18 cellular contexts compared by ENCODE assay signal in genomic region chr4:41526628-41527027, GRCh38. TPM values are rescaled to one million over a fixed set of nuclear protein-coding genes. Genes with fewer than 3 reads are reported as not detected.
DNase-seq lines count a peak whose midpoint lies in the region; ATAC-seq, FAIRE-seq and TF ChIP-seq lines count a peak whose summit lies in the region.
"Had no signal": no experiment of that assay in that cellular context is flagged by ENCODE, and none has a peak within 500 bp of the region (broad histone marks: within the 10 kb centered on the region; RNA-seq: fewer than 3 reads in every experiment).

No MANE protein-coding gene starts in this region.

- H3K36me3 ChIP-seq in PC-3 (ENCODE audit: low read depth, low read length) (no peaks in the 10 kb centered on the region), H1 (ENCODE audit: control insufficient read depth in 2 of 4, insufficient read depth in 4 of 4, low read length in 3 of 4) (no peaks in the 10 kb centered on the region)

- H2BK20ac ChIP-seq in H1 (ENCODE audit: low read length): peak overlapping the region; percentile 44; the same call in 1 of the 2 replicates

- ATAC-seq in PC-3 (peak; percentile 42), GM19328 (IDR thresholded peaks at IDR 0.05; ENCODE audit: unreplicated experiment) (no peak)

- TF ChIP-seq CTCF in PC-3 (conservative IDR thresholded peaks at IDR 0.05; ENCODE audit: low read depth, low read length) (no peak), H1 (IDR thresholded peaks at IDR 0.05; ENCODE audit: control extremely low read depth in 1 of 3, insufficient read depth in 1 of 3, low read depth in 1 of 3, low read length in 3 of 3) (no peak)

- H3K4me2 ChIP-seq in PC-3 (ENCODE audit: low read length) (no peak overlapping the region), H1 (ENCODE audit: insufficient read depth in 1 of 2, low read depth in 2 of 2, low read length in 2 of 2) (no peak overlapping the region)

- no peaks in the 10 kb centered on the region for H3F3A ChIP-seq in PC-3 (ENCODE audit: low read length, unreplicated experiment)

- no peak overlapping the region for H2AFZ ChIP-seq in PC-3 (ENCODE audit: low read length)
- H2AFZ ChIP-seq in H1 (ENCODE audit: low read length): no peak overlapping the region

- no peak overlapping the region for H3K9ac ChIP-seq in PC-3 (ENCODE audit: low read length)
- H3K9ac ChIP-seq in H1 (replicated peaks in 1 of 4; ENCODE audit: extremely low read depth in 1 of 4, low read depth in 3 of 4, low read length in 3 of 4): no peak overlapping the region

- H2AK5ac ChIP-seq in H1 (ENCODE audit: low read depth, low read length): peak overlapping the region; percentile 89; the same call in 1 of the 2 replicates

- H2BK15ac ChIP-seq in H1 (ENCODE audit: low read length): no peak overlapping the region; the same call in 1 of the 2 replicates

- H3K18ac ChIP-seq in H1 (ENCODE audit: extremely low read depth, low read length): peak overlapping the region; percentile 42; the same call in 1 of the 2 replicates

- FAIRE-seq in H1 (lab: Jason Lieb, UNC): no peak
- FAIRE-seq: GM19239 had no signal

- peak overlapping the region; percentile 57 for H3K23ac ChIP-seq in H1 (ENCODE audit: insufficient read length)

- no peak overlapping the region for H4K8ac ChIP-seq in H1 (ENCODE audit: extremely low read depth, insufficient read depth, low read length)

- BruUV-seq in PC-3 (replicated peaks; lab: Mats Ljungman, UMichigan): no TSS peak

- H3K9me3 ChIP-seq in PC-3 (ENCODE audit: low read length) (no peaks in the 10 kb centered on the region), H1 (ENCODE audit: insufficient read depth in 2 of 2, low read depth in 1 of 2, low read length in 1 of 2) (no peaks in the 10 kb centered on the region)

- peak; percentile 41 for DNase-seq in EH (ENCODE audit: low read depth)
- DNase-seq in PC-3: peak; percentile 25
- DNase-seq in H1 (ENCODE audit: low read depth in 1 of 2, low spot score in 2 of 2): no peak
- peak; percentile 50 for DNase-seq in pons (ENCODE audit: low spot score)
- no peak for DNase-seq in DMS 273 treated with DMSO at 0.1 percent for 48 hours (lab: John Stamatoyannopoulos, UW)
- DNase-seq in stimulated activated CD4-positive, alpha-beta T cell treated with anti-CD3 and anti-CD28 coated beads, Interleukin-4, amount 100 ng/mL, for 1 hour: no peak
- no peak for DNase-seq in anterior cingulate cortex (lab: John Stamatoyannopoulos, UW)
- DNase-seq: C1 segment of cervical spinal cord, DMS153, HCEC 1CT, KG1, NCI-H1436, NCI-H2029 treated with DMSO at 0.1 percent for 48 hours, NCI-H510A, NCI-H774 had no signal

- no peak overlapping the region for H3K14ac ChIP-seq in H1 (ENCODE audit: insufficient read length)

- no peaks in the 10 kb centered on the region for H3K4me1 ChIP-seq in PC-3 (ENCODE audit: insufficient read depth, low read length)
- peaks cover 0 to 6% (median 3%) of the 10 kb centered on the region in 4 experiments; a peak in 3 of 7 replicates for H3K4me1 ChIP-seq in H1 (replicated peaks in 1 of 4; ENCODE audit: control insufficient read depth in 3 of 4, insufficient read depth in 4 of 4, low read length in 3 of 4)

- H3K27me3 ChIP-seq in PC-3 (ENCODE audit: low read length) (no peaks in the 10 kb centered on the region), H1 (replicated peaks in 1 of 4; ENCODE audit: control insufficient read depth in 3 of 4, extremely low read depth in 1 of 4, insufficient read depth in 3 of 4, low read length in 3 of 4) (no peaks in the 10 kb centered on the region)

- H3K4me3 ChIP-seq in PC-3 (ENCODE audit: low read length) (no peak overlapping the region), H1 (ENCODE audit: extremely low read depth in 1 of 4, insufficient read depth in 2 of 4, low read depth in 3 of 4, low read length in 4 of 4) (no peak overlapping the region)
- H3K4me3 ChIP-seq: SK-N-MC had no signal

- CTCF ChIA-PET in PC-3 (lab: Charles Lee): no interaction called here
- CTCF ChIA-PET in H1 (lab: Charles Lee; ENCODE audit: partially characterized antibody): no interaction called here

- TF ChIP-seq POLR2A in H1 (IDR thresholded peaks at IDR 0.05; ENCODE audit: control extremely low read depth in 1 of 2, low read depth in 2 of 2, low read length in 2 of 2): no peak

- TF ChIP-seq EP300 in H1 (IDR thresholded peaks at IDR 0.05; ENCODE audit: borderline replicate concordance in 1 of 2, low read depth in 2 of 2, low read length in 2 of 2): no peak

- H2BK120ac ChIP-seq in H1 (replicated peaks; ENCODE audit: low read depth, low read length): no peak overlapping the region

- H3K4ac ChIP-seq in H1 (replicated peaks; ENCODE audit: insufficient read length, low read depth, low read length): no peak overlapping the region

- H3K79me2 ChIP-seq in PC-3 (ENCODE audit: low read length): no peaks in the 10 kb centered on the region
- no peaks in the 10 kb centered on the region for H3K79me2 ChIP-seq in H1 (ENCODE audit: control insufficient read depth in 1 of 2, insufficient read depth in 2 of 2, low read length in 2 of 2)

- H3K27ac ChIP-seq in PC-3 (ENCODE audit: low read length) (no peak overlapping the region), H1 (ENCODE audit: low read depth, low read length) (no peak overlapping the region)
- H3K27ac ChIP-seq: SK-N-MC had no signal

- H4K20me1 ChIP-seq in PC-3 (ENCODE audit: low read length): no peaks in the 10 kb centered on the region
- no peaks in the 10 kb centered on the region for H4K20me1 ChIP-seq in H1 (replicated peaks in 1 of 2; ENCODE audit: control insufficient read depth in 1 of 2, insufficient read depth in 2 of 2, low read length in 2 of 2)

- WGBS in H1 (ENCODE audit: extremely low coverage in 1 of 2, insufficient coverage in 1 of 2, insufficient read length in 1 of 2, insufficient replicate concordance in 2 of 2, low coverage in 1 of 2, low lambda C conversion rate in 2 of 2, missing lambda C conversion rate in 1 of 2), 2 experiments: 93% methylated on average over 2 of the region's 2 CpGs; no CpG with 5 or more reads in 1 of the 2 experiments

- peaks cover 2% of the 10 kb centered on the region; the same call in 1 of the 2 replicates for H3K23me2 ChIP-seq in H1 (ENCODE audit: low read depth, low read length)

- intact Hi-C loops in PC-3 (cut with micrococcal nuclease): no loop called here

- H2BK5ac ChIP-seq in H1 (ENCODE audit: low read depth, low read length): peak overlapping the region; percentile 86

- H2BK12ac ChIP-seq in H1 (ENCODE audit: low read depth, low read length): peak overlapping the region; percentile 98

- TF ChIP-seq RAD21 in H1 (IDR thresholded peaks at IDR 0.05 in 1 of 2, conservative IDR thresholded peaks at IDR 0.05 in 1 of 2; ENCODE audit: low read depth in 2 of 2, low read length in 2 of 2): no peak

- no peaks in the 10 kb centered on the region for H3K9me2 ChIP-seq in PC-3 (replicated peaks; ENCODE audit: low read length)

- H4K5ac ChIP-seq in H1 (ENCODE audit: insufficient read length, low read depth, low read length): no peak overlapping the region

- H3K56ac ChIP-seq in H1 (replicated peaks; ENCODE audit: insufficient read length, low read depth, low read length): no peak overlapping the region

- no peaks in the 10 kb centered on the region for H3K79me1 ChIP-seq in H1 (ENCODE audit: low read depth, low read length)

- POLR2A ChIA-PET in PC-3 (lab: Charles Lee; ENCODE audit: unreplicated experiment) (no interaction called here), H1 (lab: Charles Lee; ENCODE audit: partially characterized antibody) (no interaction called here)

- H4K91ac ChIP-seq in H1 (replicated peaks; ENCODE audit: insufficient read length, low read length): peak overlapping the region; percentile 81

TF ChIP-seq in H1, 55 proteins besides CTCF, POLR2A, EP300 and RAD21:
- no peak for TF ChIP-seq CEBPB (IDR thresholded peaks at IDR 0.05; ENCODE audit: low read depth, low read length)
- no peak for TF ChIP-seq SP4 (IDR thresholded peaks at IDR 0.05; ENCODE audit: low read length)
- no peak for TF ChIP-seq EZH2 (IDR thresholded peaks at IDR 0.05; ENCODE audit: low read depth, low read length, severe bottlenecking)
- no peak for TF ChIP-seq JUN (IDR thresholded peaks at IDR 0.05; ENCODE audit: low read depth, low read length)
TF ChIP-seq in H1: peak in this region for 0.

RNA-seq across cellular contexts. Expression of gene LIMCH1, which starts 11.3 kb away (rescaled TPM):
- 19.7 and 27.1 TPM in 2 replicates for total RNA-seq in PC-3 (2014; rRNA removed)
- 2.7 and 3.5 TPM in 2 replicates for total RNA-seq in H1 (2021; fragmentation: NEBNext Ultra II Directional; extraction: Animal tissue kit (Norgen Biotek cat#: 25700))
- 2.0 and 3.0 TPM in 2 replicates for polyA plus RNA-seq in H1 (2011; rRNA removed)
- polyA plus RNA-seq in H1 (2011; cell fraction: cytosol; rRNA removed): 2.6 TPM
- 11.8 TPM for polyA plus RNA-seq in H1 (2011; cell fraction: nucleus; rRNA removed)
- 2.3 to 3.8 TPM (median 3.1 TPM) in 4 replicates for polyA plus RNA-seq in H1 (2012, experiment 1 of 2)
- 0.21 TPM for polyA plus RNA-seq in H1 (2012, experiment 2 of 2)
- 1.5 TPM for polyA plus RNA-seq in H1 (2013, experiment 1 of 2)
- 2.1 TPM for polyA plus RNA-seq in H1 (2013, experiment 2 of 2)
- polyA minus RNA-seq in H1 (2011; rRNA and poly(A)+ RNA removed): 8.3 and 10.2 TPM in 2 replicates
- polyA minus RNA-seq in H1 (2011; cell fraction: cytosol; rRNA and poly(A)+ RNA removed): 1.4 TPM
- polyA minus RNA-seq in H1 (2011; cell fraction: nucleus; rRNA and poly(A)+ RNA removed): 6.9 TPM

Comparison
In these comparisons a context has a peak if more than half of its experiments do, and no peak if none do; other contexts are left out.
1. DNase-seq: peak in EH (single experiment), PC-3 (single experiment) and pons (single experiment); none in H1 (0 of 2), DMS 273 treated with DMSO at 0.1 percent for 48 hours (single experiment), stimulated activated CD4-positive, alpha-beta T cell treated with anti-CD3 and anti-CD28 coated beads, Interleukin-4, amount 100 ng/mL, for 1 hour (single experiment) and anterior cingulate cortex (0 of 58).